Comparison of ENCODE assay signal across 8 cellular contexts in genomic region chr9:35882265-35882848, GRCh38. TPM values are rescaled to one million over a fixed set of nuclear protein-coding genes. Genes with fewer than 3 reads are reported as not detected.
DNase-seq lines count a peak whose midpoint lies in the region; ATAC-seq and TF ChIP-seq lines count a peak whose summit lies in the region.

No MANE protein-coding gene starts in this region.

- H3K4me3 ChIP-seq in adrenal gland (no peak overlapping the region), left ventricle myocardium inferior (no peak overlapping the region)

- intact Hi-C loops in adrenal gland (cut with DNase I): loop anchor here (2.0 to 5.0 kb wide), 2 partner anchors 90 to 92 kb away; partner anchors contain the start of gene NPR2 (in 2 of the 2)
- intact Hi-C loops in left ventricle myocardium inferior (cut with micrococcal nuclease): loop anchor here (2.0 kb wide), 1 partner anchor 94 kb away; no protein-coding TSS in a partner anchor

- no peaks in the 10 kb centered on the region for H3K4me1 ChIP-seq in adrenal gland (replicated peaks in 1 of 2)
- H3K4me1 ChIP-seq in left ventricle myocardium inferior: no peaks in the 10 kb centered on the region

- 1 to 6% (median 1%) methylated on average over 4 of the region's 4 CpGs for WGBS in adrenal gland, 4 donors

- H3K9me3 ChIP-seq in adrenal gland (replicated peaks in 1 of 3) (no peaks in the 10 kb centered on the region), left ventricle myocardium inferior (replicated peaks) (peaks cover 5% of the 10 kb centered on the region)

- TF ChIP-seq POLR2A in adrenal gland (IDR thresholded peaks at IDR 0.05): no peak

- peak; percentile 84 for DNase-seq in GM03348 (ENCODE audit: low spot score)
- peak; percentile 72 for DNase-seq in NCI-H1105 treated with DMSO at 0.1 percent for 48 hours (lab: John Stamatoyannopoulos, UW)
- peak; percentile 72 for DNase-seq in T follicular helper cell (ENCODE audit: low read depth)
- peak; percentile 73 to 94 (median 86) for DNase-seq in adrenal gland
- DNase-seq in left ventricle myocardium inferior: peak; percentile 85
- peak; percentile 81 for DNase-seq in retina

- no peaks in the 10 kb centered on the region for H3K36me3 ChIP-seq in adrenal gland (replicated peaks in 1 of 2)
- no peaks in the 10 kb centered on the region for H3K36me3 ChIP-seq in left ventricle myocardium inferior

- H3K27me3 ChIP-seq in adrenal gland (no peaks in the 10 kb centered on the region), left ventricle myocardium inferior (ENCODE audit: low read depth) (no peaks in the 10 kb centered on the region)

- TF ChIP-seq CTCF in adrenal gland (IDR thresholded peaks at IDR 0.05): peak; percentile 85 to 98 (median 94)
- TF ChIP-seq CTCF in left ventricle myocardium inferior (IDR thresholded peaks at IDR 0.05; ENCODE audit: borderline replicate concordance): peak; percentile 99

- no peak overlapping the region for H3K27ac ChIP-seq in adrenal gland
- no peak overlapping the region for H3K27ac ChIP-seq in left ventricle myocardium inferior (replicated peaks)

- ATAC-seq in HG03175 (IDR thresholded peaks at IDR 0.05; ENCODE audit: unreplicated experiment) (no peak), HG03439 (IDR thresholded peaks at IDR 0.05; ENCODE audit: unreplicated experiment) (no peak)

RNA-seq across cellular contexts. Expression of gene OR13J1, which starts 12.2 kb away (rescaled TPM):
- not detected for total RNA-seq in adrenal gland
- not detected for polyA plus RNA-seq in adrenal gland
- not detected for total RNA-seq in left ventricle myocardium inferior

RNA-seq across cellular contexts. Expression of gene HRCT1, which starts 23.6 kb away (rescaled TPM):
- total RNA-seq in adrenal gland (1 to 10 TPM in 5 of 8 donors, under 1 TPM in 2, not detected in 1; 0.35 to 5.9 (median 1.9) TPM), left ventricle myocardium inferior (6.2 TPM)
- polyA plus RNA-seq in adrenal gland: 1 to 10 TPM in 2 of 3 donors, not detected in 1; 1.1 to 1.5 TPM

RNA-seq across cellular contexts. Expression of gene SPAAR, which starts 26.9 kb away (rescaled TPM):
- total RNA-seq in adrenal gland (1 to 10 TPM in 7 of 8 donors, under 1 TPM in 1; 0.54 to 3.6 (median 2.2) TPM), left ventricle myocardium inferior (6.5 TPM)
- 1 to 10 TPM; 2.0 to 3.3 (median 2.6) TPM for polyA plus RNA-seq in adrenal gland

RNA-seq across cellular contexts. Expression of gene TMEM8B, which starts 53.3 kb away (rescaled TPM):
- total RNA-seq in adrenal gland (10 to 100 TPM in 7 of 8 donors, 1 to 10 TPM in 1; 7.8 to 43.6 (median 19.8) TPM), left ventricle myocardium inferior (17.5 TPM)
- 10 to 100 TPM; 13.3 to 33.3 (median 23.2) TPM for polyA plus RNA-seq in adrenal gland

RNA-seq across cellular contexts. Expression of gene FAM221B, which starts 53.8 kb away (rescaled TPM):
- total RNA-seq in adrenal gland: under 1 TPM in 1 of 8 donors, not detected in 7; 0.22 TPM
- under 1 TPM in 2 of 3 donors, not detected in 1; 0.07 to 0.16 TPM for polyA plus RNA-seq in adrenal gland
- total RNA-seq in left ventricle myocardium inferior: not detected
